ENCODE assay signal across 7 cellular contexts in the genomic region with DNA sequence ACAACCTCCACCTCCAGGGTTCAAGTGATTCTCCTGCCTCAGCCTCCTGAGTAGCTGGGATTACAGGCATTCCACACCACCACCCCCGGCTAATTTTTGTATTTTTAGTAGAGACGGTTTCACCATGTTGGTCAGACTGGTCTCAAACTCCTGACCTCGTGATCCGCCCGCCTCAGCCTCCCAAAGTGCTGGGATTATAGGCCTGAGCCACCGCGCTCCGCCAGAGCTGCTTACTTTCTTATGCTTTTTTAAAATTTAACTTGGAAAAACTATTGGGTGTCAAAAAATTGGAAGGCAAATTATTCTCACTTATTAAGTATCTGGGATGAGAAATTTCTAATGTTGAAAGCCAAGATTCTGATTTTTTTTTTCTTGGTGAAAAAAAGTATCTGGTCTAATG. TPM values are rescaled to one million over a fixed set of nuclear protein-coding genes. Genes with fewer than 3 reads are reported as not detected.
DNase-seq lines count a peak whose midpoint lies in the region; ATAC-seq and TF ChIP-seq lines count a peak whose summit lies in the region.
"Not testable (repeated sequence)": the region's sequence is repeated elsewhere in the genome, so short reads cannot be mapped to it uniquely, and the experiment has no call there.

No MANE protein-coding gene starts in this region.

- H3K4me1 ChIP-seq in esophagus muscularis mucosa (peaks cover 21 to 50% (median 45%) of the 10 kb centered on the region in 4 donors), right atrium auricular region (peaks cover 0 to 59% of the 10 kb centered on the region in 2 donors), transverse colon (peaks cover 5 to 45% (median 18%) of the 10 kb centered on the region in 4 donors)
- H3K4me1 ChIP-seq in prostate gland (replicated peaks): not testable (repeated sequence)

- intact Hi-C loops in esophagus muscularis mucosa (cut with DNase I); prostate gland (cut with DNase I); transverse colon (cut with DNase I; ENCODE audit: low total_unique reads): not testable (repeated sequence)

- not testable (repeated sequence) for TF ChIP-seq EP300 in esophagus muscularis mucosa (IDR thresholded peaks at IDR 0.05); transverse colon (IDR thresholded peaks at IDR 0.05; ENCODE audit: low read depth)

- H3K27ac ChIP-seq in RWPE1 (peak overlapping the region; percentile 40), esophagus muscularis mucosa (replicated peaks in 1 of 4) (peak overlapping the region; percentile 36 to 95 (median 80)), right atrium auricular region (peak overlapping the region; percentile 78 to 90), prostate gland (peak overlapping the region; percentile 43 to 54), transverse colon (peak overlapping the region; percentile 73 to 95 (median 80))

- not testable (repeated sequence) for H3K4me3 Mint-ChIP-seq in stimulated activated effector memory CD8-positive, alpha-beta T cell treated with anti-CD3 and anti-CD28 coated beads, Interleukin-12 subunit alpha, Interleukin-12 subunit beta, amount 100 ng/mL, for 72 hours

- H3K9me3 Mint-ChIP-seq in stimulated activated effector memory CD8-positive, alpha-beta T cell treated with anti-CD3 and anti-CD28 coated beads, Interleukin-12 subunit alpha, Interleukin-12 subunit beta, amount 100 ng/mL, for 72 hours: not testable (repeated sequence)

- H3K36me3 Mint-ChIP-seq in stimulated activated effector memory CD8-positive, alpha-beta T cell treated with anti-CD3 and anti-CD28 coated beads, Interleukin-12 subunit alpha, Interleukin-12 subunit beta, amount 100 ng/mL, for 72 hours: peaks cover 51% of the 10 kb centered on the region

- WGBS in esophagus muscularis mucosa: 81% methylated on average over 8 of the region's 8 CpGs
- 80% methylated on average over 8 of the region's 8 CpGs for WGBS in prostate gland
- WGBS in transverse colon (ENCODE audit: low coverage in 1 of 2), 2 donors: 79 to 85% methylated on average over 5 to 8 of the region's 8 CpGs

- in situ Hi-C loops in transverse colon (cut with MboI; ENCODE audit: low pct_ligation_motif_present in 1 of 4, low pct_unique_long_range_greater_than_20kb in 1 of 4, low sequenced_read_pairs in 3 of 4): not testable (repeated sequence)

- not testable (repeated sequence) for TF ChIP-seq CTCF in RWPE1 (conservative IDR thresholded peaks at IDR 0.05; ENCODE audit: low read depth); esophagus muscularis mucosa (IDR thresholded peaks at IDR 0.05); right atrium auricular region (IDR thresholded peaks at IDR 0.05); prostate gland (IDR thresholded peaks at IDR 0.05); transverse colon (IDR thresholded peaks at IDR 0.05)

- not testable (repeated sequence) for H3K4me1 Mint-ChIP-seq in stimulated activated effector memory CD8-positive, alpha-beta T cell treated with anti-CD3 and anti-CD28 coated beads, Interleukin-12 subunit alpha, Interleukin-12 subunit beta, amount 100 ng/mL, for 72 hours

- CTCF ChIA-PET in RWPE1 (lab: Yijun Ruan, JAX): interaction anchor here (0.9 to 4.6 kb wide), 4 partner anchors 9 to 354 kb away, joined by 3 to 25 read pairs (median 6); no protein-coding TSS in a partner anchor

- H3K27me3 ChIP-seq in esophagus muscularis mucosa; right atrium auricular region; prostate gland (replicated peaks; ENCODE audit: insufficient read depth): not testable (repeated sequence)
- H3K27me3 ChIP-seq in transverse colon: peaks cover 13% of the 10 kb centered on the region

- not testable (repeated sequence) for TF ChIP-seq POLR2A in esophagus muscularis mucosa (IDR thresholded peaks at IDR 0.05; ENCODE audit: low read depth); prostate gland (IDR thresholded peaks at IDR 0.05); transverse colon (IDR thresholded peaks at IDR 0.05)

- DNase-seq in RWPE1 (ENCODE audit: low spot score); esophagus muscularis mucosa (ENCODE audit: extremely low spot score); right atrium auricular region (ENCODE audit: low spot score); prostate gland (ENCODE audit: low spot score); stimulated activated effector memory CD8-positive, alpha-beta T cell treated with anti-CD3 and anti-CD28 coated beads, Interleukin-12 subunit alpha, Interleukin-12 subunit beta, amount 100 ng/mL, for 72 hours (ENCODE audit: low spot score in 2 of 2); transverse colon: not testable (repeated sequence)
- peak; percentile 18 for DNase-seq in mesenteric fat pad (ENCODE audit: low spot score)

- POLR2A ChIA-PET in RWPE1 (lab: Yijun Ruan, JAX; ENCODE audit: low non-redundant PET): interaction anchor here (1.1 kb wide), 1 partner anchor 16 kb away, joined by 3 read pairs; no protein-coding TSS in a partner anchor

- H3K4me3 ChIP-seq in esophagus muscularis mucosa, right atrium auricular region, prostate gland, transverse colon: not testable (repeated sequence)

- peaks cover 28 to 48% (median 38%) of the 10 kb centered on the region in 4 donors for H3K36me3 ChIP-seq in esophagus muscularis mucosa
- peaks cover 35% of the 10 kb centered on the region for H3K36me3 ChIP-seq in right atrium auricular region
- H3K36me3 ChIP-seq in prostate gland: not testable (repeated sequence)
- peaks cover 0 to 37% (median 14%) of the 10 kb centered on the region in 4 donors for H3K36me3 ChIP-seq in transverse colon

- H3K27ac Mint-ChIP-seq in stimulated activated effector memory CD8-positive, alpha-beta T cell treated with anti-CD3 and anti-CD28 coated beads, Interleukin-12 subunit alpha, Interleukin-12 subunit beta, amount 100 ng/mL, for 72 hours: peak overlapping the region; percentile 39

- H3K9me3 ChIP-seq in esophagus muscularis mucosa, right atrium auricular region, prostate gland, transverse colon: not testable (repeated sequence)

- ATAC-seq in stimulated activated effector memory CD8-positive, alpha-beta T cell treated with anti-CD3 and anti-CD28 coated beads, Interleukin-12 subunit alpha, Interleukin-12 subunit beta, amount 100 ng/mL, for 72 hours: not testable (repeated sequence)

RNA-seq across cellular contexts. Expression of a gene that starts 3.7 kb away (rescaled TPM):
- 10 to 100 TPM; 62.6 to 92.2 (median 78.9) TPM for total RNA-seq in esophagus muscularis mucosa
- total RNA-seq in right atrium auricular region: 100 to 1,000 TPM; 102 to 105 TPM
- total RNA-seq in mesenteric fat pad: 562 TPM
- 100 to 1,000 TPM in 1 of 2 donors, 10 to 100 TPM in 1; 74.5 to 113 TPM for total RNA-seq in prostate gland
- 100 to 1,000 TPM in 2 of 4 donors, 10 to 100 TPM in 2; 92.6 to 276 (median 161) TPM for total RNA-seq in transverse colon

RNA-seq across cellular contexts. Expression of a gene that starts 31.5 kb away (rescaled TPM):
- total RNA-seq in esophagus muscularis mucosa (100 to 1,000 TPM in 2 of 4 donors, 10 to 100 TPM in 2; 83.9 to 115 (median 102) TPM), right atrium auricular region (100 to 1,000 TPM; 103 to 111 TPM), mesenteric fat pad (176 TPM), prostate gland (100 to 1,000 TPM; 108 to 132 TPM), transverse colon (10 to 100 TPM; 27.9 to 80.3 (median 61.0) TPM)

RNA-seq across cellular contexts. Expression of a gene that starts 38.0 kb away (rescaled TPM):
- total RNA-seq in esophagus muscularis mucosa: 10 to 100 TPM; 21.3 to 31.6 (median 27.9) TPM
- 10 to 100 TPM; 19.3 to 26.1 TPM for total RNA-seq in right atrium auricular region
- 11.4 TPM for total RNA-seq in mesenteric fat pad
- 10 to 100 TPM; 38.9 to 48.4 TPM for total RNA-seq in prostate gland
- 10 to 100 TPM in 3 of 4 donors, 1 to 10 TPM in 1; 4.8 to 20.2 (median 14.8) TPM for total RNA-seq in transverse colon
